27 cellular contexts compared by ENCODE assay signal in genomic region chr20:44936510-44936909, GRCh38.
"Had no signal": no experiment of that assay in that cellular context is flagged by ENCODE, and none has a peak within 500 bp of the region (broad histone marks: within the 10 kb centered on the region; RNA-seq: fewer than 3 reads in every experiment).

No MANE protein-coding gene starts in this region.

- H3K9me3 ChIP-seq: left lung, lower lobe of right lung, ovary, prostate gland, sigmoid colon, spleen, tibial nerve, uterus had no signal

- H3K27ac Mint-ChIP-seq: nephron; neural progenitor cell; stimulated activated effector memory CD8-positive, alpha-beta T cell treated with anti-CD3 and anti-CD28 coated beads, Interleukin-12 subunit alpha, Interleukin-12 subunit beta, amount 100 ng/mL, for 72 hours; type B pancreatic cell had no signal

- DNase-seq: hypothalamus; immature natural killer cell; kidney; left colon; lower lobe of right lung; mammary epithelial cell; mesenchymal stem cell; naive thymus-derived CD8-positive, alpha-beta T cell; ovary; retina; right cardiac atrium; sigmoid colon; small intestine; spleen; stimulated activated CD4-positive, alpha-beta T cell treated with anti-CD3 and anti-CD28 coated beads, Interleukin-4, amount 100 ng/mL, for 24 hours; stimulated activated naive CD4-positive, alpha-beta T cell treated with Interleukin-2 at 50 U/mL for 16 hours; stimulated activated naive CD8-positive, alpha-beta T cell treated with anti-CD3 and anti-CD28 coated beads, Interleukin-15, amount 100 ng/mL, for 72 hours; substantia nigra; uterus had no signal

- H3K27me3 Mint-ChIP-seq: naive thymus-derived CD8-positive, alpha-beta T cell; stimulated activated naive CD8-positive, alpha-beta T cell treated with anti-CD3 and anti-CD28 coated beads, Interleukin-15, amount 100 ng/mL, for 72 hours; type B pancreatic cell had no signal

- ATAC-seq: left colon; left lung; lower lobe of right lung; naive thymus-derived CD8-positive, alpha-beta T cell; right cardiac atrium; stimulated activated effector memory CD8-positive, alpha-beta T cell treated with anti-CD3 and anti-CD28 coated beads, Interleukin-12 subunit alpha, Interleukin-12 subunit beta, amount 100 ng/mL, for 72 hours; stimulated activated naive CD8-positive, alpha-beta T cell treated with anti-CD3 and anti-CD28 coated beads, Interleukin-15, amount 100 ng/mL, for 72 hours had no signal

- H3K4me3 Mint-ChIP-seq: immature natural killer cell; naive thymus-derived CD8-positive, alpha-beta T cell; nephron; neural progenitor cell; stimulated activated effector memory CD8-positive, alpha-beta T cell treated with anti-CD3 and anti-CD28 coated beads, Interleukin-12 subunit alpha, Interleukin-12 subunit beta, amount 100 ng/mL, for 72 hours; stimulated activated naive CD8-positive, alpha-beta T cell treated with anti-CD3 and anti-CD28 coated beads, Interleukin-15, amount 100 ng/mL, for 72 hours; type B pancreatic cell had no signal

- H3K27ac ChIP-seq: left lung, lower lobe of right lung, neural progenitor cell, ovary, prostate gland, sigmoid colon, spleen, tibial nerve, uterus had no signal

- H3K9me3 Mint-ChIP-seq: immature natural killer cell; naive thymus-derived CD8-positive, alpha-beta T cell; nephron; neural progenitor cell; stimulated activated effector memory CD8-positive, alpha-beta T cell treated with anti-CD3 and anti-CD28 coated beads, Interleukin-12 subunit alpha, Interleukin-12 subunit beta, amount 100 ng/mL, for 72 hours; stimulated activated naive CD8-positive, alpha-beta T cell treated with anti-CD3 and anti-CD28 coated beads, Interleukin-15, amount 100 ng/mL, for 72 hours; type B pancreatic cell had no signal

- FAIRE-seq: islet of Langerhans, kidney, small intestine had no signal

- H3K27me3 ChIP-seq: left lung, neural progenitor cell, ovary, sigmoid colon, spleen, tibial nerve, uterus had no signal

- H3K4me1 Mint-ChIP-seq: immature natural killer cell; nephron; neural progenitor cell; stimulated activated naive CD8-positive, alpha-beta T cell treated with anti-CD3 and anti-CD28 coated beads, Interleukin-15, amount 100 ng/mL, for 72 hours had no signal

- H3K36me3 ChIP-seq: neural progenitor cell, ovary, prostate gland, uterus had no signal

- H3K4me1 ChIP-seq: left lung, lower lobe of right lung, neural progenitor cell, prostate gland, sigmoid colon, spleen, tibial nerve, uterus had no signal

- H3K4me3 ChIP-seq: left lung, lower lobe of right lung, neural progenitor cell, ovary, prostate gland, sigmoid colon, spleen, tibial nerve, uterus had no signal

- H3K9ac ChIP-seq: neural progenitor cell had no signal
